1 cellular context compared by ENCODE assay signal in the genomic region with DNA sequence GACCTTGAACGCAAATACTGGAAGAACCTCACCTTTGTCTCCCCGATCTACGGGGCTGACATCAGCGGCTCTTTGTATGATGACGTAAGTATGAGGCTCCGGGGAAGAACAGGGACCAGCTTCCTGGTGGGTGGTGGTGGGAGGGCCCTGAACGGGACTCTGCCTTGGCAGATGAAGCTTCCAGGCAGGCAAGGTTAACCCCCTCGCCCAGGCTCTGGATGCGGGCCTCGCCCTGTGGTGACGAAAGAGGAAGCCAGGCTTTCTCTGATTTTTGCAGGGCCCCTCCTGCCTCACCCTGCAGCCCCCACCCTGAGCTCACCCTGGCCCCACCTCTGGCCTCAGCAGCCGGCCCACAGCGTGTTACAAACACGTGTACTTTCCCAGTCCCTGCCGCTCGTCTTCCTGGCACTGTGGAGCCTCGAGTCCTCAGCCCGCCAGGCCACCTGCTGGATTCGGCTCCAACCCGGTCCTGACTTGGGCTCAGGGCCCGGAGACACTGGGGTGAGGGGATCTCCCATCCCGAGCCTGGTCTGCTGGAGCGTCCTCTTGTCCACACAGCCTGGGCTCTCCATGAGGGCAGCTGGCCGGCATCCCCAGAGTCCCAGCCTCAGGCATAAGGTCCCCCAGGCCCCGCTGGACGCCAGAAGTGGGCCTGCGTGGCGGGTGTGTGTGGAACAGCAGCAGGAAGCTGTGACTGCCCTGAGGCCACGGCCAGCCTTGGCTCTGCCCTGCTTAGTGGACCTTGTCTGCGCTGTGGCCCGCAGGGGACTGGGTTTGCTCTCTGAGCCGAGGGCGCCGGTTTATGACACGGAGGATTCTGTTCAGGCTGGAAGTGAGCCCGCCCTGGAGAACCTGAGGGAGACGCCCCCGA.
TF ChIP-seq lines count a peak whose summit lies in the region.

No MANE protein-coding gene starts in this region.

TF ChIP-seq in H1, 55 proteins besides CTCF, POLR2A, EP300 and RAD21:
- TF ChIP-seq CBX8 (IDR thresholded peaks at IDR 0.05; ENCODE audit: borderline replicate concordance, low read depth, low read length) (no peak), TAF1 (IDR thresholded peaks at IDR 0.05; ENCODE audit: low read depth, low read length) (no peak), SUZ12 (IDR thresholded peaks at IDR 0.05; ENCODE audit: low read length) (no peak), KDM5A (IDR thresholded peaks at IDR 0.05; ENCODE audit: low read length) (no peak), SP4 (IDR thresholded peaks at IDR 0.05; ENCODE audit: low read length) (no peak), KDM1A (IDR thresholded peaks at IDR 0.05; ENCODE audit: borderline replicate concordance, low read length) (no peak), SP1 (IDR thresholded peaks at IDR 0.05; ENCODE audit: low read depth, low read length) (no peak), PHF8 (conservative IDR thresholded peaks at IDR 0.05; ENCODE audit: low read depth, low read length) (no peak), USF2 (IDR thresholded peaks at IDR 0.05; ENCODE audit: low read length) (no peak), CBX5 (IDR thresholded peaks at IDR 0.05; ENCODE audit: low read depth, low read length) (no peak), NRF1 (IDR thresholded peaks at IDR 0.05; ENCODE audit: low read depth, low read length) (no peak)
